Comparison of ENCODE assay signal across 7 cellular contexts in genomic region chr9:8940650-8941049, GRCh38.
"Had no signal": no experiment of that assay in that cellular context is flagged by ENCODE, and none has a peak within 500 bp of the region (broad histone marks: within the 10 kb centered on the region; RNA-seq: fewer than 3 reads in every experiment).

No MANE protein-coding gene starts in this region.

- H3K27ac ChIP-seq: HL-60 had no signal

- H3K4me3 Mint-ChIP-seq: IgD-negative memory B cell had no signal

- ATAC-seq: K562 had no signal

- DNase-seq: IMR-90, KBM-7, KG1 had no signal

- H3K4me3 ChIP-seq: K562 had no signal

- H3K4me1 Mint-ChIP-seq: IgD-negative memory B cell had no signal

- H3K36me3 Mint-ChIP-seq: IgD-negative memory B cell had no signal

- H3K27ac Mint-ChIP-seq: IgD-negative memory B cell had no signal

- H3K27me3 Mint-ChIP-seq: IgD-negative memory B cell had no signal

- FAIRE-seq: HTR-8/SVneo, K562 had no signal
